Comparison of ENCODE assay signal across 1 cellular context in genomic region chrX:46959101-46959500, GRCh38.
TF ChIP-seq lines count a peak whose summit lies in the region.

No MANE protein-coding gene starts in this region.

TF ChIP-seq in WTC11, 78 proteins besides CTCF, POLR2A, EP300 and RAD21 (continued from another document):
- TF ChIP-seq, protein P1, sequence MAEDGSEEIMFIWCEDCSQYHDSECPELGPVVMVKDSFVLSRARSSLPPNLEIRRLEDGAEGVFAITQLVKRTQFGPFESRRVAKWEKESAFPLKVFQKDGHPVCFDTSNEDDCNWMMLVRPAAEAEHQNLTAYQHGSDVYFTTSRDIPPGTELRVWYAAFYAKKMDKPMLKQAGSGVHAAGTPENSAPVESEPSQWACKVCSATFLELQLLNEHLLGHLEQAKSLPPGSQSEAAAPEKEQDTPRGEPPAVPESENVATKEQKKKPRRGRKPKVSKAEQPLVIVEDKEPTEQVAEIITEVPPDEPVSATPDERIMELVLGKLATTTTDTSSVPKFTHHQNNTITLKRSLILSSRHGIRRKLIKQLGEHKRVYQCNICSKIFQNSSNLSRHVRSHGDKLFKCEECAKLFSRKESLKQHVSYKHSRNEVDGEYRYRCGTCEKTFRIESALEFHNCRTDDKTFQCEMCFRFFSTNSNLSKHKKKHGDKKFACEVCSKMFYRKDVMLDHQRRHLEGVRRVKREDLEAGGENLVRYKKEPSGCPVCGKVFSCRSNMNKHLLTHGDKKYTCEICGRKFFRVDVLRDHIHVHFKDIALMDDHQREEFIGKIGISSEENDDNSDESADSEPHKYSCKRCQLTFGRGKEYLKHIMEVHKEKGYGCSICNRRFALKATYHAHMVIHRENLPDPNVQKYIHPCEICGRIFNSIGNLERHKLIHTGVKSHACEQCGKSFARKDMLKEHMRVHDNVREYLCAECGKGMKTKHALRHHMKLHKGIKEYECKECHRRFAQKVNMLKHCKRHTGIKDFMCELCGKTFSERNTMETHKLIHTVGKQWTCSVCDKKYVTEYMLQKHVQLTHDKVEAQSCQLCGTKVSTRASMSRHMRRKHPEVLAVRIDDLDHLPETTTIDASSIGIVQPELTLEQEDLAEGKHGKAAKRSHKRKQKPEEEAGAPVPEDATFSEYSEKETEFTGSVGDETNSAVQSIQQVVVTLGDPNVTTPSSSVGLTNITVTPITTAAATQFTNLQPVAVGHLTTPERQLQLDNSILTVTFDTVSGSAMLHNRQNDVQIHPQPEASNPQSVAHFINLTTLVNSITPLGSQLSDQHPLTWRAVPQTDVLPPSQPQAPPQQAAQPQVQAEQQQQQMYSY (CRISPR knock-in tag; IDR thresholded peaks at IDR 0.05): no peak
- TF ChIP-seq, protein P2, sequence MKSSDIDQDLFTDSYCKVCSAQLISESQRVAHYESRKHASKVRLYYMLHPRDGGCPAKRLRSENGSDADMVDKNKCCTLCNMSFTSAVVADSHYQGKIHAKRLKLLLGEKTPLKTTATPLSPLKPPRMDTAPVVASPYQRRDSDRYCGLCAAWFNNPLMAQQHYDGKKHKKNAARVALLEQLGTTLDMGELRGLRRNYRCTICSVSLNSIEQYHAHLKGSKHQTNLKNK (CRISPR knock-in tag; IDR thresholded peaks at IDR 0.05): no peak
